ENCODE assay signal across 20 cellular contexts in genomic region chr11:12784445-12784844, GRCh38.
A peak's percentile ranks its signal among the peaks of the same experiment; 100 is the strongest.
DNase-seq lines count a peak whose midpoint lies in the region; ATAC-seq and TF ChIP-seq lines count a peak whose summit lies in the region.
"Had no signal": no experiment of that assay in that cellular context is flagged by ENCODE, and none has a peak within 500 bp of the region (broad histone marks: within the 10 kb centered on the region; RNA-seq: fewer than 3 reads in every experiment).

No MANE protein-coding gene starts in this region.

- 0 out of 2 replicates have a peak overlapping the region, but pooled peaks have one; percentile 4 for H3K4ac ChIP-seq in IMR-90 (ENCODE audit: low read depth, low read length)
- peak overlapping the region; percentile 61 for H3K4ac ChIP-seq in trophoblast cell (ENCODE audit: low read depth, low read length)

- POLR2A ChIA-PET in IMR-90 (lab: Charles Lee; ENCODE audit: unreplicated experiment): no interaction called here

- H3K4me3 ChIP-seq in IMR-90 (ENCODE audit: insufficient read depth, low read depth, low read length): no peak overlapping the region
- no peak overlapping the region for H3K4me3 ChIP-seq in trophoblast cell (ENCODE audit: low read depth, low read length)
- H3K4me3 ChIP-seq in spleen: no peak overlapping the region
- H3K4me3 ChIP-seq: SJCRH30 had no signal

- H3K9ac ChIP-seq in IMR-90 (ENCODE audit: low read depth, low read length) (no peak overlapping the region), trophoblast cell (ENCODE audit: low read length) (no peak overlapping the region)

- peak; percentile 51 for DNase-seq in EH (ENCODE audit: low read depth)
- DNase-seq in IMR-90: peak; percentile 79
- DNase-seq in fibroblast of gingiva (ENCODE audit: low read depth): peak; percentile 35
- no peak for DNase-seq in trophoblast cell
- DNase-seq in spleen: no peak
- DNase-seq in NCI-H187 (lab: John Stamatoyannopoulos, UW): no peak
- DNase-seq: Calu3; CD4-positive, CD25-positive, alpha-beta regulatory T cell; DND-41; H7; MV-4-11; NCI-H1417 treated with DMSO at 0.1 percent for 48 hours; NCI-H2081; NCI-H226; NCI-H526; NK-92 treated with Interleukin-12 subunit alpha and Interleukin-12 subunit beta, amount 100 ng/mL, for 24 hours; OCI-M1; RPMI8226; SJCRH30 had no signal

- H4K91ac ChIP-seq in IMR-90 (ENCODE audit: insufficient read depth, low read depth, low read length): no peak overlapping the region
- H4K91ac ChIP-seq in trophoblast cell (ENCODE audit: low read depth, low read length): no peak overlapping the region

- H4K8ac ChIP-seq in IMR-90 (ENCODE audit: low read depth in 2 of 2, low read length in 2 of 2): no peak overlapping the region
- no peak overlapping the region for H4K8ac ChIP-seq in trophoblast cell (ENCODE audit: low read depth, low read length)

- H3K4me1 ChIP-seq in IMR-90 (ENCODE audit: control insufficient read depth, insufficient read depth, low read length) (peaks cover 19% of the 10 kb centered on the region), trophoblast cell (ENCODE audit: control insufficient read depth in 1 of 2, insufficient read depth in 2 of 2, low read length in 2 of 2) (peaks cover 12 to 27% of the 10 kb centered on the region in 2 experiments), spleen (no peaks in the 10 kb centered on the region)

- H2BK20ac ChIP-seq in IMR-90 (ENCODE audit: low read depth, low read length): no peak overlapping the region; the same call in 1 of the 2 replicates

- no peaks in the 10 kb centered on the region for H3K9me3 ChIP-seq in IMR-90 (ENCODE audit: control insufficient read depth, insufficient read depth, low read length)
- H3K9me3 ChIP-seq in trophoblast cell (ENCODE audit: insufficient read depth, low read depth, low read length): no peaks in the 10 kb centered on the region
- no peaks in the 10 kb centered on the region for H3K9me3 ChIP-seq in spleen

- no peak overlapping the region for H3K14ac ChIP-seq in IMR-90 (replicated peaks; ENCODE audit: low read depth, low read length)
- H3K14ac ChIP-seq in trophoblast cell (ENCODE audit: low read length): no peak overlapping the region

- H4K5ac ChIP-seq in IMR-90 (ENCODE audit: low read depth, low read length): no peak overlapping the region

- H4K12ac ChIP-seq in trophoblast cell (ENCODE audit: low read depth, low read length): no peak overlapping the region

- TF ChIP-seq CTCF in IMR-90 (conservative IDR thresholded peaks at IDR 0.05; ENCODE audit: low read depth, low read length) (no peak), spleen (IDR thresholded peaks at IDR 0.05 in 8 of 11, conservative IDR thresholded peaks at IDR 0.05 in 3 of 11) (no peak)

- TF ChIP-seq POLR2A in IMR-90 (IDR thresholded peaks at IDR 0.05; ENCODE audit: low read depth, low read length) (no peak), spleen (IDR thresholded peaks at IDR 0.05) (no peak)

- no TSS peak for BruUV-seq in IMR-90 (replicated peaks; lab: Mats Ljungman, UMichigan)

- H3K56ac ChIP-seq in IMR-90 (ENCODE audit: extremely low read depth, insufficient read depth, low read length): no peak overlapping the region

- H3K79me1 ChIP-seq in IMR-90 (ENCODE audit: low read depth in 1 of 2, low read length in 2 of 2): peaks cover 36 to 71% of the 10 kb centered on the region in 2 experiments
- peaks cover 2% of the 10 kb centered on the region for H3K79me1 ChIP-seq in trophoblast cell (ENCODE audit: low read length)

- H3K36me3 ChIP-seq in IMR-90 (ENCODE audit: control insufficient read depth, insufficient read depth, low read length): peaks cover 10% of the 10 kb centered on the region
- H3K36me3 ChIP-seq in trophoblast cell (ENCODE audit: control insufficient read depth in 1 of 2, insufficient read depth in 2 of 2, low read length in 2 of 2): peaks cover 2 to 7% of the 10 kb centered on the region in 2 experiments
- no peaks in the 10 kb centered on the region for H3K36me3 ChIP-seq in spleen

- H3K4me2 ChIP-seq in IMR-90 (ENCODE audit: low read depth, low read length): peak overlapping the region; percentile 8; the same call in 1 of the 2 replicates
- H3K4me2 ChIP-seq in trophoblast cell (ENCODE audit: low read length): no peak overlapping the region

- H3K23ac ChIP-seq in IMR-90 (ENCODE audit: low read depth, low read length): 0 out of 2 replicates have a peak overlapping the region, but pooled peaks have one; percentile 48
- H3K23ac ChIP-seq in trophoblast cell (ENCODE audit: low read length): no peak overlapping the region

- H2AK5ac ChIP-seq in IMR-90 (ENCODE audit: low read depth, low read length) (no peak overlapping the region), trophoblast cell (ENCODE audit: low read length) (no peak overlapping the region)

- WGBS in IMR-90 (ENCODE audit: extremely low coverage in 2 of 2, insufficient read length in 1 of 2), 2 experiments: 0% methylated on average over 1 of the region's 3 CpGs; no CpG with 5 or more reads in 1 of the 2 experiments
- WGBS in trophoblast cell (ENCODE audit: extremely low coverage, insufficient coverage, insufficient read length): no CpG with 5 or more reads among the region's 3 CpGs
- 24 to 46% (median 30%) methylated on average over 3 of the region's 3 CpGs for WGBS in spleen, 5 donors

- H3K9me1 ChIP-seq in IMR-90 (ENCODE audit: insufficient read depth, low read length): peaks cover 38% of the 10 kb centered on the region

- ATAC-seq in IMR-90 (ENCODE audit: low read depth): peak; percentile 63
- ATAC-seq in GM21717 (IDR thresholded peaks at IDR 0.05; ENCODE audit: unreplicated experiment): no peak

- H4K20me1 ChIP-seq in IMR-90 (ENCODE audit: insufficient read depth, low read length): peaks cover 58% of the 10 kb centered on the region

- dilution Hi-C loops in IMR-90 (cut with HindIII; ENCODE audit: low sequenced_read_pairs, unreplicated experiment): no loop called here

- H3K27me3 ChIP-seq in IMR-90 (ENCODE audit: control insufficient read depth, insufficient read depth, low read length) (no peaks in the 10 kb centered on the region), trophoblast cell (ENCODE audit: insufficient read depth, low read length) (no peaks in the 10 kb centered on the region), spleen (replicated peaks in 1 of 7) (no peaks in the 10 kb centered on the region)
- H3K27me3 ChIP-seq: SJCRH30 had no signal

- in situ Hi-C loops in IMR-90 (cut with MboI; ENCODE audit: low sequenced_read_pairs): no loop called here

- no peak overlapping the region for H2BK15ac ChIP-seq in IMR-90 (ENCODE audit: low read depth, low read length)

- H2BK5ac ChIP-seq in IMR-90 (ENCODE audit: low read depth, low read length, poor library complexity, severe bottlenecking) (peak overlapping the region; percentile 24), trophoblast cell (ENCODE audit: low read depth, low read length, poor library complexity) (no peak overlapping the region)

- H2BK12ac ChIP-seq in trophoblast cell (ENCODE audit: low read length): no peak overlapping the region

- H2AFZ ChIP-seq in IMR-90 (replicated peaks; ENCODE audit: low read length, poor library complexity) (no peak overlapping the region), trophoblast cell (ENCODE audit: insufficient read depth, low read length, poor library complexity) (no peak overlapping the region)

- TF ChIP-seq RAD21 in IMR-90 (IDR thresholded peaks at IDR 0.05; ENCODE audit: low read length): no peak

- CTCF ChIA-PET in IMR-90 (lab: Yijun Ruan, JAX): no interaction called here

- H3K18ac ChIP-seq in IMR-90 (ENCODE audit: low read depth, low read length) (0 out of 2 replicates have a peak overlapping the region, but pooled peaks have one; percentile 6), trophoblast cell (ENCODE audit: low read length) (no peak overlapping the region)

- H2AK9ac ChIP-seq in IMR-90 (replicated peaks; ENCODE audit: low read depth, low read length, poor library complexity): no peak overlapping the region

- H3K27ac ChIP-seq in IMR-90 (ENCODE audit: insufficient read depth, low read length) (peak overlapping the region; percentile 8; the same call in 1 of the 2 replicates), trophoblast cell (ENCODE audit: low read depth, low read length) (no peak overlapping the region), spleen (no peak overlapping the region)
- H3K27ac ChIP-seq: SJCRH30 had no signal

- H2BK120ac ChIP-seq in IMR-90 (ENCODE audit: low read depth, low read length): no peak overlapping the region
- H2BK120ac ChIP-seq in trophoblast cell (ENCODE audit: insufficient read depth, low read length, poor library complexity): no peak overlapping the region

- peaks cover 7% of the 10 kb centered on the region for H3K79me2 ChIP-seq in trophoblast cell (ENCODE audit: control insufficient read depth, insufficient read depth, low read length, poor library complexity)

- intact Hi-C loops in IMR-90 (cut with micrococcal nuclease) (no loop called here), spleen (cut with DNase I; ENCODE audit: low total_unique reads) (no loop called here)

TF ChIP-seq in IMR-90, 13 proteins besides CTCF, POLR2A, EP300 and RAD21:
- TF ChIP-seq RCOR1 (IDR thresholded peaks at IDR 0.05; ENCODE audit: insufficient replicate concordance, low read length) (no peak), MAZ (IDR thresholded peaks at IDR 0.05; ENCODE audit: borderline replicate concordance, low read depth, low read length) (no peak), NFE2L2 (IDR thresholded peaks at IDR 0.05; ENCODE audit: low read depth, low read length) (no peak), FOS (IDR thresholded peaks at IDR 0.05; ENCODE audit: low read depth, low read length) (no peak), RFX5 (IDR thresholded peaks at IDR 0.05; ENCODE audit: low read depth, low read length) (no peak)

Comparison
In these comparisons a context has a peak if more than half of its experiments do, and no peak if none do; other contexts are left out.
1. DNase-seq: peak in EH (single experiment), IMR-90 (single experiment) and fibroblast of gingiva (single experiment); none in trophoblast cell (0 of 2), spleen (single experiment) and NCI-H187 (0 of 2).